ENCODE assay signal across 10 cellular contexts in genomic region chr2:190984595-190984994, GRCh38. TPM values are rescaled to one million over a fixed set of nuclear protein-coding genes. Genes with fewer than 3 reads are reported as not detected.
DNase-seq lines count a peak whose midpoint lies in the region; ATAC-seq and TF ChIP-seq lines count a peak whose summit lies in the region.
"Had no signal": no experiment of that assay in that cellular context is flagged by ENCODE, and none has a peak within 500 bp of the region (broad histone marks: within the 10 kb centered on the region; RNA-seq: fewer than 3 reads in every experiment).

No MANE protein-coding gene starts in this region.

- H3K27me3 ChIP-seq in mammary epithelial cell (ENCODE audit: insufficient read depth, low read length) (no peaks in the 10 kb centered on the region), left ventricle myocardium inferior (ENCODE audit: low read depth) (no peaks in the 10 kb centered on the region)
- no peaks in the 10 kb centered on the region for H3K27me3 ChIP-seq in effector memory CD4-positive, alpha-beta T cell (replicated peaks; ENCODE audit: control insufficient read depth, insufficient read depth, low read length, poor library complexity, severe bottlenecking)
- H3K27me3 ChIP-seq: colonic mucosa, ovary had no signal

- in situ Hi-C loops in mammary epithelial cell (cut with MboI; ENCODE audit: low sequenced_read_pairs in 2 of 2) = no loop called here

- DNase-seq in EL (peak; percentile 69), NCI-H226 (peak; percentile 92), mammary epithelial cell (peak; percentile 92), non-pigmented ciliary epithelial cell (ENCODE audit: low read depth) (peak; percentile 65), left ventricle myocardium inferior (no peak), Right ventricle myocardium superior (no peak)
- no peak for DNase-seq in effector memory CD4-positive, alpha-beta T cell
- DNase-seq: colonic mucosa, NCI-H774, ovary had no signal

- CTCF ChIA-PET in mammary epithelial cell (lab: Charles Lee; ENCODE audit: low non-redundant PET) = interaction anchor here (0.6 kb wide), 1 partner anchor 395 kb away, joined by 4 read pairs; no protein-coding TSS in a partner anchor

- whole genome bisulfite sequencing in mammary epithelial cell (ENCODE audit: low coverage, missing lambda C conversion rate) = 83% methylated on average over 5 of the region's 5 CpGs

- no peak overlapping the region for H3K4me2 ChIP-seq in mammary epithelial cell (ENCODE audit: insufficient read depth, low read depth, low read length)

- BruUV-seq in mammary epithelial cell (replicated peaks; lab: Mats Ljungman, UMichigan) = no TSS peak

- H3K4me3 ChIP-seq in mammary epithelial cell (replicated peaks in 1 of 3; ENCODE audit: insufficient read depth in 1 of 3, low read depth in 2 of 3, low read length in 3 of 3) (no peak overlapping the region), left ventricle myocardium inferior (no peak overlapping the region)
- no peak overlapping the region for H3K4me3 ChIP-seq in effector memory CD4-positive, alpha-beta T cell (ENCODE audit: insufficient read depth, low read depth, low read length, poor library complexity, severe bottlenecking)
- H3K4me3 ChIP-seq: colonic mucosa, ovary had no signal

- H2AFZ ChIP-seq in mammary epithelial cell (ENCODE audit: low read depth, low read length) = no peak overlapping the region

- TF ChIP-seq CTCF in mammary epithelial cell (conservative IDR thresholded peaks at IDR 0.05 in 1 of 2, IDR thresholded peaks at IDR 0.05 in 1 of 2; ENCODE audit: extremely low read depth in 1 of 2, insufficient read depth in 1 of 2, low read depth in 1 of 2, low read length in 2 of 2) = no peak
- TF ChIP-seq CTCF in left ventricle myocardium inferior (IDR thresholded peaks at IDR 0.05; ENCODE audit: borderline replicate concordance) = no peak

- H3K4me1 ChIP-seq in mammary epithelial cell (ENCODE audit: insufficient read depth, low read length) = peaks cover 9% of the 10 kb centered on the region
- H3K4me1 ChIP-seq in effector memory CD4-positive, alpha-beta T cell (ENCODE audit: control insufficient read depth, insufficient read depth, low read length, poor library complexity, severe bottlenecking) = no peaks in the 10 kb centered on the region
- peaks cover 38% of the 10 kb centered on the region for H3K4me1 ChIP-seq in left ventricle myocardium inferior
- H3K4me1 ChIP-seq: colonic mucosa had no signal

- no peak overlapping the region for H3K9ac ChIP-seq in mammary epithelial cell (ENCODE audit: insufficient read depth, low read length)

- H3K9me3 ChIP-seq in mammary epithelial cell (replicated peaks; ENCODE audit: insufficient read depth, low read length) (no peaks in the 10 kb centered on the region), left ventricle myocardium inferior (replicated peaks) (no peaks in the 10 kb centered on the region)
- H3K9me3 ChIP-seq in effector memory CD4-positive, alpha-beta T cell (ENCODE audit: control insufficient read depth, low read length) = no peaks in the 10 kb centered on the region
- H3K9me3 ChIP-seq: colonic mucosa, ovary had no signal

- no peak for ATAC-seq in Right ventricle myocardium superior (ENCODE audit: poor library complexity)

- dilution Hi-C loops in mammary epithelial cell (cut with HindIII; ENCODE audit: low sequenced_read_pairs) = no loop called here

- H3K27ac ChIP-seq in mammary epithelial cell (ENCODE audit: insufficient read depth, low read depth, low read length) (peak overlapping the region; percentile 31), left ventricle myocardium inferior (replicated peaks) (no peak overlapping the region)
- no peak overlapping the region for H3K27ac ChIP-seq in effector memory CD4-positive, alpha-beta T cell (ENCODE audit: insufficient read depth, low read length, poor library complexity, severe bottlenecking)
- H3K27ac ChIP-seq: colonic mucosa, ovary had no signal

- intact Hi-C loops in mammary epithelial cell (cut with micrococcal nuclease) = no loop called here
- intact Hi-C loops in left ventricle myocardium inferior (cut with micrococcal nuclease) = no loop called here
- intact Hi-C loops in Right ventricle myocardium superior (cut with DNase I) = no loop called here

- H3K36me3 ChIP-seq in mammary epithelial cell (ENCODE audit: insufficient read depth, low read length) = peaks cover 38% of the 10 kb centered on the region
- peaks cover 98% of the 10 kb centered on the region for H3K36me3 ChIP-seq in effector memory CD4-positive, alpha-beta T cell (ENCODE audit: control insufficient read depth, insufficient read depth, low read length)
- peaks cover 89% of the 10 kb centered on the region for H3K36me3 ChIP-seq in left ventricle myocardium inferior
- H3K36me3 ChIP-seq: ovary had no signal

- H4K20me1 ChIP-seq in mammary epithelial cell (ENCODE audit: insufficient read depth, low read length) = no peaks in the 10 kb centered on the region

- H3K79me2 ChIP-seq in mammary epithelial cell (ENCODE audit: insufficient read depth, low read length) = no peaks in the 10 kb centered on the region

RNA-seq across cellular contexts. Expression of gene STAT1, which starts 29.4 kb away (rescaled TPM):
- 10 to 100 TPM; 56.2 to 56.5 TPM for total RNA-seq in mammary epithelial cell
- 31.9 TPM for polyA plus RNA-seq in mammary epithelial cell
- polyA minus RNA-seq in mammary epithelial cell = 69.8 TPM
- 42.2 TPM for total RNA-seq in left ventricle myocardium inferior
- total RNA-seq in Right ventricle myocardium superior = 31.5 TPM

Comparison
In these comparisons a context has a peak if more than half of its experiments do, and no peak if none do; other contexts are left out.
1. DNase-seq: peak in EL (single experiment), NCI-H226 (single experiment), mammary epithelial cell (single experiment) and non-pigmented ciliary epithelial cell (single experiment); none in effector memory CD4-positive, alpha-beta T cell (0 of 3), left ventricle myocardium inferior (single experiment) and Right ventricle myocardium superior (single experiment).